Comparison of ENCODE assay signal across 33 cellular contexts in genomic region chr6:162899148-162899547, GRCh38.
DNase-seq lines count a peak whose midpoint lies in the region; ATAC-seq, FAIRE-seq and TF ChIP-seq lines count a peak whose summit lies in the region.
"Had no signal": no experiment of that assay in that cellular context is flagged by ENCODE, and none has a peak within 500 bp of the region (broad histone marks: within the 10 kb centered on the region; RNA-seq: fewer than 3 reads in every experiment).

No MANE protein-coding gene starts in this region.

- no peak overlapping the region for H3K9ac ChIP-seq in astrocyte (ENCODE audit: low read length)

- H3K36me3 Mint-ChIP-seq in astrocyte (ENCODE audit: low read depth, unreplicated experiment), result no peaks in the 10 kb centered on the region
- H3K36me3 Mint-ChIP-seq: CD8-positive, alpha-beta T cell; natural killer cell had no signal

- H3K27ac Mint-ChIP-seq in astrocyte (ENCODE audit: unreplicated experiment), result no peak overlapping the region
- H3K27ac Mint-ChIP-seq: activated naive CD8-positive, alpha-beta T cell treated with anti-CD3 and anti-CD28 coated beads, Interleukin-2, amount 50 U/mL, for 24 hours; activated T-cell treated with anti-CD3 and anti-CD28 coated beads, Interleukin-2, amount 50 U/mL, for 72 hours; B cell; CD8-positive, alpha-beta T cell; natural killer cell had no signal

- H3K4me2 ChIP-seq in astrocyte (ENCODE audit: low read length), result no peak overlapping the region
- H3K4me2 ChIP-seq: hepatocyte, smooth muscle cell had no signal

- no peak for TF ChIP-seq POLR2A in heart left ventricle (IDR thresholded peaks at IDR 0.05)

- DNase-seq in heart left ventricle (no peak), right atrium auricular region (ENCODE audit: low spot score) (no peak), LHCN-M2 (ENCODE audit: low read depth) (peak; percentile 8), astrocyte (ENCODE audit: low read depth) (peak; percentile 2), urothelium cell line (ENCODE audit: low spot score) (peak; percentile 35), cortex of kidney (lab: John Stamatoyannopoulos, UW) (no peak), amniotic stem cell (lab: John Stamatoyannopoulos, UW) (no peak)
- DNase-seq: activated CD4-positive, alpha-beta T cell treated with anti-CD3 and anti-CD28 coated beads, Interleukin-2, amount 50 U/mL, for 48 hours; activated naive CD4-positive, alpha-beta T cell; activated naive CD8-positive, alpha-beta T cell treated with anti-CD3 and anti-CD28 coated beads, Interleukin-2, amount 50 U/mL, for 24 hours; activated T-cell treated with anti-CD3 and anti-CD28 coated beads, Interleukin-2, amount 50 U/mL, for 72 hours; brain microvascular endothelial cell; CD8-positive, alpha-beta T cell; EL; foreskin melanocyte; Karpas-422; kidney glomerular epithelial cell; natural killer cell; NCI-H146; NCI-H524 treated with DMSO at 0.1 percent for 48 hours; ovary; stimulated activated CD4-positive, alpha-beta T cell treated with anti-CD3 and anti-CD28 coated beads, Interleukin-1b, Interleukin-23, amount 100 ng/mL, for 48 hours; stimulated activated naive CD8-positive, alpha-beta T cell treated with anti-CD3 and anti-CD28 coated beads, Interleukin-15, Interleukin-2, amounts not matched to agents 100 U/mL and 50 U/mL, for 24 hours; T-helper 2 cell; testis had no signal

- H2AFZ ChIP-seq in astrocyte (ENCODE audit: low read depth, low read length), result no peak overlapping the region
- H2AFZ ChIP-seq: hepatocyte had no signal

- no peaks in the 10 kb centered on the region for H3K4me1 ChIP-seq in heart left ventricle
- H3K4me1 ChIP-seq in right atrium auricular region, result no peaks in the 10 kb centered on the region
- H3K4me1 ChIP-seq in astrocyte (ENCODE audit: insufficient read depth, low read length), result no peaks in the 10 kb centered on the region
- H3K4me1 ChIP-seq: HAP-1, testis had no signal

- H3K4me3 Mint-ChIP-seq in astrocyte (ENCODE audit: unreplicated experiment), result no peak overlapping the region
- H3K4me3 Mint-ChIP-seq: activated naive CD8-positive, alpha-beta T cell treated with anti-CD3 and anti-CD28 coated beads, Interleukin-2, amount 50 U/mL, for 24 hours; activated T-cell treated with anti-CD3 and anti-CD28 coated beads, Interleukin-2, amount 50 U/mL, for 72 hours; B cell; CD8-positive, alpha-beta T cell; natural killer cell had no signal

- no peaks in the 10 kb centered on the region for H3K9me3 Mint-ChIP-seq in astrocyte (ENCODE audit: unreplicated experiment)

- no peaks in the 10 kb centered on the region for H3K79me2 ChIP-seq in astrocyte (ENCODE audit: insufficient read depth, low read length)
- H3K79me2 ChIP-seq: hepatocyte had no signal

- H3K27ac ChIP-seq in heart left ventricle (no peak overlapping the region), right atrium auricular region (no peak overlapping the region), astrocyte (ENCODE audit: low read depth, low read length) (no peak overlapping the region)
- H3K27ac ChIP-seq: brain microvascular endothelial cell, hepatocyte, HL-60, ovary, testis had no signal

- TF ChIP-seq CTCF in heart left ventricle (IDR thresholded peaks at IDR 0.05) (peak in 2 of 12 donors; percentile 9 to 14), right atrium auricular region (IDR thresholded peaks at IDR 0.05) (no peak), astrocyte (IDR thresholded peaks at IDR 0.05; ENCODE audit: insufficient read depth, low read depth, low read length) (no peak)

- no peaks in the 10 kb centered on the region for H3K4me1 Mint-ChIP-seq in astrocyte (ENCODE audit: low read depth, unreplicated experiment)
- H3K4me1 Mint-ChIP-seq: activated naive CD8-positive, alpha-beta T cell treated with anti-CD3 and anti-CD28 coated beads, Interleukin-2, amount 50 U/mL, for 24 hours; B cell; natural killer cell had no signal

- H4K20me1 ChIP-seq in astrocyte (ENCODE audit: insufficient read depth, low read length), result no peaks in the 10 kb centered on the region

- peak; percentile 55 to 84 (median 62) for ATAC-seq in heart left ventricle
- ATAC-seq: activated CD4-positive, CD25-positive, alpha-beta regulatory T cell treated with anti-CD3 and anti-CD28 coated beads, Interleukin-2, amount 50 U/mL, for 24 hours; activated naive CD8-positive, alpha-beta T cell treated with anti-CD3 and anti-CD28 coated beads, Interleukin-2, amount 50 U/mL, for 24 hours; activated T-cell treated with anti-CD3 and anti-CD28 coated beads, Interleukin-2, amount 50 U/mL, for 72 hours; CD8-positive, alpha-beta T cell; natural killer cell; stimulated activated naive CD8-positive, alpha-beta T cell treated with anti-CD3 and anti-CD28 coated beads, Interleukin-15, Interleukin-2, amounts not matched to agents 100 U/mL and 50 U/mL, for 24 hours had no signal

- intact Hi-C loops in heart left ventricle (cut with DNase I), result no loop called here

- H3K9me3 ChIP-seq in heart left ventricle (no peaks in the 10 kb centered on the region), right atrium auricular region (no peaks in the 10 kb centered on the region), astrocyte (ENCODE audit: insufficient read depth, low read depth, low read length) (no peaks in the 10 kb centered on the region)
- H3K9me3 ChIP-seq: HAP-1, ovary, testis had no signal

- H3K27me3 ChIP-seq in heart left ventricle (no peaks in the 10 kb centered on the region), right atrium auricular region (no peaks in the 10 kb centered on the region), astrocyte (ENCODE audit: insufficient read depth, low read length) (no peaks in the 10 kb centered on the region)
- H3K27me3 ChIP-seq: brain microvascular endothelial cell, hepatocyte, ovary, testis had no signal

- no peak for FAIRE-seq in astrocyte (lab: Jason Lieb, UNC)
- FAIRE-seq in urothelium cell line (lab: Jason Lieb, UNC), result no peak
- FAIRE-seq: GM12892 had no signal

- 62 to 77% (median 66%) methylated on average over 6 to 8 of the region's 8 CpGs for WGBS in heart left ventricle, 4 donors

- H3K4me3 ChIP-seq in heart left ventricle (no peak overlapping the region), right atrium auricular region (no peak overlapping the region), astrocyte (ENCODE audit: insufficient read depth, low read depth, low read length) (no peak overlapping the region)
- H3K4me3 ChIP-seq: HAP-1, hepatocyte, lung, ovary, smooth muscle cell, testis had no signal

- H3K36me3 ChIP-seq in heart left ventricle (no peaks in the 10 kb centered on the region), right atrium auricular region (no peaks in the 10 kb centered on the region), astrocyte (ENCODE audit: insufficient read depth, low read length) (no peaks in the 10 kb centered on the region)
- H3K36me3 ChIP-seq: brain microvascular endothelial cell, HAP-1, ovary had no signal

- peaks cover 15% of the 10 kb centered on the region for H3K27me3 Mint-ChIP-seq in astrocyte (ENCODE audit: low read depth, unreplicated experiment)
- H3K27me3 Mint-ChIP-seq: activated naive CD8-positive, alpha-beta T cell treated with anti-CD3 and anti-CD28 coated beads, Interleukin-2, amount 50 U/mL, for 24 hours; B cell had no signal

Comparison
In these comparisons a context has a peak if more than half of its experiments do, and no peak if none do; other contexts are left out.
1. DNase-seq: peak in LHCN-M2 (single experiment), astrocyte (single experiment) and urothelium cell line (single experiment); none in heart left ventricle (0 of 5), right atrium auricular region (single experiment), cortex of kidney (single experiment) and amniotic stem cell (single experiment).